9 cellular contexts compared by ENCODE assay signal in genomic region chrX:110665636-110666035, GRCh38.
DNase-seq lines count a peak whose midpoint lies in the region; ATAC-seq, FAIRE-seq and TF ChIP-seq lines count a peak whose summit lies in the region.
"Had no signal": no experiment of that assay in that cellular context is flagged by ENCODE, and none has a peak within 500 bp of the region (broad histone marks: within the 10 kb centered on the region; RNA-seq: fewer than 3 reads in every experiment).

No MANE protein-coding gene starts in this region.

- H3K4me1 ChIP-seq in Peyer's patch: no peaks in the 10 kb centered on the region

- H3K36me3 ChIP-seq in Peyer's patch: no peaks in the 10 kb centered on the region

- no peaks in the 10 kb centered on the region for H3K27me3 ChIP-seq in Peyer's patch

- no peak for FAIRE-seq in D721Med (lab: Jason Lieb, UNC)

- no peak for DNase-seq in D721Med (ENCODE audit: insufficient read length, low spot score)
- DNase-seq in T-helper 2 cell treated with Interferon-gamma antibody and Interleukin-4, amounts not matched to agents 5 μg/mL and 100 μg/mL, for 36 hours (ENCODE audit: low spot score): peak; percentile 3
- DNase-seq in Right ventricle myocardium superior: peak; percentile 36
- peak; percentile 5 for DNase-seq in stimulated activated naive B cell treated with anti-CD40 and anti-IgM and Interleukin-4, amounts not matched to agents 10 μg/mL and 1 μg/mL and 100 μg/mL, for 72 hours
- DNase-seq in inferior parietal cortex (ENCODE audit: extremely low spot score): no peak
- DNase-seq in Peyer's patch: no peak
- DNase-seq: activated B cell treated with CpG ODN at 0.5 μM for 24 hours had no signal

- H3K27ac Mint-ChIP-seq in T-helper 2 cell treated with Interferon-gamma antibody and Interleukin-4, amounts not matched to agents 5 μg/mL and 100 μg/mL, for 36 hours: no peak overlapping the region
- no peak overlapping the region for H3K27ac Mint-ChIP-seq in stimulated activated naive B cell treated with anti-CD40 and anti-IgM and Interleukin-4, amounts not matched to agents 10 μg/mL and 1 μg/mL and 100 μg/mL, for 72 hours
- H3K27ac Mint-ChIP-seq: activated B cell treated with CpG ODN at 0.5 μM for 24 hours had no signal

- no peak overlapping the region for H3K4me3 Mint-ChIP-seq in T-helper 2 cell treated with Interferon-gamma antibody and Interleukin-4, amounts not matched to agents 5 μg/mL and 100 μg/mL, for 36 hours
- no peak overlapping the region for H3K4me3 Mint-ChIP-seq in stimulated activated naive B cell treated with anti-CD40 and anti-IgM and Interleukin-4, amounts not matched to agents 10 μg/mL and 1 μg/mL and 100 μg/mL, for 72 hours
- H3K4me3 Mint-ChIP-seq: activated B cell treated with CpG ODN at 0.5 μM for 24 hours had no signal

- TF ChIP-seq CTCF in D721Med (IDR thresholded peaks at IDR 0.05; ENCODE audit: insufficient read depth, missing control alignments): peak; percentile 45
- no peak for TF ChIP-seq CTCF in Peyer's patch (IDR thresholded peaks at IDR 0.05)

- no peaks in the 10 kb centered on the region for H3K4me1 Mint-ChIP-seq in T-helper 2 cell treated with Interferon-gamma antibody and Interleukin-4, amounts not matched to agents 5 μg/mL and 100 μg/mL, for 36 hours (ENCODE audit: low read depth)
- peaks cover 0 to 4% of the 10 kb centered on the region in 2 donors for H3K4me1 Mint-ChIP-seq in stimulated activated naive B cell treated with anti-CD40 and anti-IgM and Interleukin-4, amounts not matched to agents 10 μg/mL and 1 μg/mL and 100 μg/mL, for 72 hours
- H3K4me1 Mint-ChIP-seq: activated B cell treated with CpG ODN at 0.5 μM for 24 hours had no signal

- no peaks in the 10 kb centered on the region for H3K9me3 ChIP-seq in Peyer's patch

- H3K27me3 Mint-ChIP-seq in T-helper 2 cell treated with Interferon-gamma antibody and Interleukin-4, amounts not matched to agents 5 μg/mL and 100 μg/mL, for 36 hours (ENCODE audit: low read depth): no peaks in the 10 kb centered on the region
- H3K27me3 Mint-ChIP-seq in stimulated activated naive B cell treated with anti-CD40 and anti-IgM and Interleukin-4, amounts not matched to agents 10 μg/mL and 1 μg/mL and 100 μg/mL, for 72 hours: peaks cover 0 to 3% of the 10 kb centered on the region in 2 donors
- H3K27me3 Mint-ChIP-seq: activated B cell treated with CpG ODN at 0.5 μM for 24 hours had no signal

- no peaks in the 10 kb centered on the region for H3K9me3 Mint-ChIP-seq in T-helper 2 cell treated with Interferon-gamma antibody and Interleukin-4, amounts not matched to agents 5 μg/mL and 100 μg/mL, for 36 hours
- H3K9me3 Mint-ChIP-seq in stimulated activated naive B cell treated with anti-CD40 and anti-IgM and Interleukin-4, amounts not matched to agents 10 μg/mL and 1 μg/mL and 100 μg/mL, for 72 hours: peaks cover 0 to 6% of the 10 kb centered on the region in 2 donors
- H3K9me3 Mint-ChIP-seq: activated B cell treated with CpG ODN at 0.5 μM for 24 hours had no signal

- TF ChIP-seq POLR2A in Peyer's patch (IDR thresholded peaks at IDR 0.05): no peak

- ATAC-seq in GM18858 (IDR thresholded peaks at IDR 0.05; ENCODE audit: unreplicated experiment) (peak; percentile 58), HG03520 (IDR thresholded peaks at IDR 0.05; ENCODE audit: unreplicated experiment) (peak; percentile 76), Right ventricle myocardium superior (ENCODE audit: poor library complexity) (peak; percentile 74)
- ATAC-seq in stimulated activated naive B cell treated with anti-CD40 and anti-IgM and Interleukin-4, amounts not matched to agents 10 μg/mL and 1 μg/mL and 100 μg/mL, for 72 hours (replicated peaks): peak; percentile 66 to 72

- no peak overlapping the region for H3K4me3 ChIP-seq in Peyer's patch

- intact Hi-C loops in Right ventricle myocardium superior (cut with DNase I): no loop called here

- no peak overlapping the region for H3K27ac ChIP-seq in Peyer's patch

- H3K36me3 Mint-ChIP-seq in T-helper 2 cell treated with Interferon-gamma antibody and Interleukin-4, amounts not matched to agents 5 μg/mL and 100 μg/mL, for 36 hours (ENCODE audit: low read depth): no peaks in the 10 kb centered on the region
- H3K36me3 Mint-ChIP-seq in stimulated activated naive B cell treated with anti-CD40 and anti-IgM and Interleukin-4, amounts not matched to agents 10 μg/mL and 1 μg/mL and 100 μg/mL, for 72 hours: no peaks in the 10 kb centered on the region

Comparison
In these comparisons a context has a peak if more than half of its experiments do, and no peak if none do; other contexts are left out.
1. DNase-seq: peak in T-helper 2 cell treated with Interferon-gamma antibody and Interleukin-4, amounts not matched to agents 5 μg/mL and 100 μg/mL, for 36 hours (single experiment), Right ventricle myocardium superior (single experiment) and stimulated activated naive B cell treated with anti-CD40 and anti-IgM and Interleukin-4, amounts not matched to agents 10 μg/mL and 1 μg/mL and 100 μg/mL, for 72 hours (single experiment); none in D721Med (single experiment), inferior parietal cortex (single experiment) and Peyer's patch (0 of 3).
2. Peak in every context shown above with its lines, with median percentiles within 50 percentile points of each other: ATAC-seq.